ENCODE assay signal across 22 cellular contexts in the genomic region with DNA sequence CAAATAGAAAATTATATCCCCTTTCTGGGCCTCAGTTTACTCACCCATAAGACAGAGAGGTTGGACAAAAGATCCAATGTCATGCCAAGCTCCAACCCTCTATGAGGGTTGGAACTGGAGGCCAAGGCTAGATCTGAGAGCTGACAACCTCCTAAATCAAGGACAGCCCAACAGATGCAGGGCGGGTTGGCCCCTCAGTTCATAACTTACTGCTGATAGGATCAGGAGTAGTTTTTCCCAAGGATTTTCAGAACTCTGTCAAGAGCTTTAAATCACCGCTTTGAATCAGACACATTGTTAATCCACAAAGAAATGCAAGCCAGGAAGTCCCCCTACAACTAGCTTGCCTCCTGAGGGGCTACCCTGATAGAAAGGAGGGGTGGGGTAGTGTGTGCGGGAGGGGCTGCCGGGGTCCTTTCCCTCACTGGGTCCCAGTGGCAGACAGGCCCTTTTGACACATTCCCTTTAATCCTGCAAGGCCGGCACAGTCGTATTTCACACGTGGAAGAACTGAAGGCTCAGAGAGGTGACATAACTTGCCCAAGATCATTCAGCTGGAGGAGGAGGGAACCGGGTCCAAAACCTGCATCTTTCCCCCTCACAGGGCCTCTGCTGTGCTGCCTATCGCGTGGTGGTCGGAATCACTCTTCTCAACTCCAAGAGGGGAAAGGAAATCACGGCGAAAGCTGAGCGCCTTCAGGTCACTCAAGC. TPM values are rescaled to one million over a fixed set of nuclear protein-coding genes. Genes with fewer than 3 reads are reported as not detected.
DNase-seq lines count a peak whose midpoint lies in the region; ATAC-seq and TF ChIP-seq lines count a peak whose summit lies in the region.
"Had no signal": no experiment of that assay in that cellular context is flagged by ENCODE, and none has a peak within 500 bp of the region (broad histone marks: within the 10 kb centered on the region; RNA-seq: fewer than 3 reads in every experiment).

No MANE protein-coding gene starts in this region.

- peak; percentile 14 for TF ChIP-seq POLR2A in GM18505 (IDR thresholded peaks at IDR 0.05; ENCODE audit: borderline replicate concordance, extremely low read depth, insufficient read depth, insufficient read length)

- H3K36me3 ChIP-seq in smooth muscle cell (ENCODE audit: low read depth) (no peaks in the 10 kb centered on the region), psoas muscle (ENCODE audit: insufficient read depth in 1 of 2, low read depth in 1 of 2) (peaks cover 0 to 19% of the 10 kb centered on the region in 2 donors), SJCRH30 (no peaks in the 10 kb centered on the region)

- no peaks in the 10 kb centered on the region for H4K20me1 ChIP-seq in smooth muscle cell (ENCODE audit: low read depth)

- H3K4me1 ChIP-seq in smooth muscle cell (ENCODE audit: low read depth) (peaks cover 76% of the 10 kb centered on the region), psoas muscle (peaks cover 54% of the 10 kb centered on the region), SJCRH30 (peaks cover 41% of the 10 kb centered on the region)

- H3K4me2 ChIP-seq in smooth muscle cell = peak overlapping the region; percentile 60

- 37% methylated on average over 14 of the region's 14 CpGs for WGBS in smooth muscle cell (ENCODE audit: low lambda C conversion rate)
- 72 to 88% (median 82%) methylated on average over 14 of the region's 14 CpGs for WGBS in psoas muscle, 3 donors

- H3K27ac ChIP-seq in RWPE1 = peak overlapping the region; percentile 12
- peak overlapping the region; percentile 27 for H3K27ac ChIP-seq in smooth muscle cell (ENCODE audit: low read depth)
- no peak overlapping the region for H3K27ac ChIP-seq in psoas muscle
- no peak overlapping the region for H3K27ac ChIP-seq in SJCRH30
- H3K27ac ChIP-seq: suprapubic skin had no signal

- TF ChIP-seq CTCF in RWPE1 (conservative IDR thresholded peaks at IDR 0.05; ENCODE audit: low read depth) = no peak
- no peak for TF ChIP-seq CTCF in smooth muscle cell (IDR thresholded peaks at IDR 0.05; ENCODE audit: borderline replicate concordance, insufficient read depth, poor library complexity, severe bottlenecking)
- no peak for TF ChIP-seq CTCF in psoas muscle (IDR thresholded peaks at IDR 0.05)

- DNase-seq in RWPE1 (ENCODE audit: low spot score) = no peak
- peak; percentile 71 for DNase-seq in left kidney (ENCODE audit: low read depth, low spot score)
- DNase-seq in smooth muscle cell (lab: John Stamatoyannopoulos, UW; ENCODE audit: unreplicated experiment) = no peak
- DNase-seq in occipital lobe (lab: John Stamatoyannopoulos, UW) = no peak
- no peak for DNase-seq in psoas muscle
- DNase-seq in SJCRH30 = no peak
- DNase-seq in cerebellar nuclear complex (lab: John Stamatoyannopoulos, UW) = no peak
- DNase-seq: COR-L47, cortex of kidney, foreskin melanocyte, GOT3, hypothalamus, islet precursor cell, NCI-H1436, Peyer's patch, T1000 had no signal

- no peak overlapping the region for H3K9ac ChIP-seq in smooth muscle cell (ENCODE audit: low read depth)

- CTCF ChIA-PET in RWPE1 (lab: Yijun Ruan, JAX) = interaction anchor here (0.5 kb wide), 1 partner anchor 19 kb away, joined by 3 read pairs; no protein-coding TSS in a partner anchor

- no peaks in the 10 kb centered on the region for H3K27me3 ChIP-seq in smooth muscle cell (ENCODE audit: low read depth)
- H3K27me3 ChIP-seq in psoas muscle (ENCODE audit: insufficient read depth in 3 of 3, low read length in 2 of 3) = no peaks in the 10 kb centered on the region
- no peaks in the 10 kb centered on the region for H3K27me3 ChIP-seq in SJCRH30
- H3K27me3 ChIP-seq: Peyer's patch, suprapubic skin had no signal

- no peaks in the 10 kb centered on the region for H3K79me2 ChIP-seq in smooth muscle cell (ENCODE audit: low read depth)

- intact Hi-C loops in psoas muscle (cut with DNase I) = no loop called here

- POLR2A ChIA-PET in RWPE1 (lab: Yijun Ruan, JAX; ENCODE audit: low non-redundant PET) = no interaction called here

- peaks cover 41% of the 10 kb centered on the region for H3F3A ChIP-seq in smooth muscle cell (ENCODE audit: low read depth)

- ATAC-seq in GM18505 (IDR thresholded peaks at IDR 0.05; ENCODE audit: unreplicated experiment) (no peak), psoas muscle (no peak)
- ATAC-seq: activated naive CD4-positive, alpha-beta T cell treated with anti-CD3 and anti-CD28 coated beads, Interleukin-2, amount 50 U/mL, for 72 hours; natural killer cell treated with Interleukin-12 subunit alpha and Interleukin-12 subunit beta and Interleukin-15 and Interleukin-18, amount 100 ng/mL, for 72 hours; SK-N-SH treated with all-trans-retinoic acid at 6 μM for 48 hours had no signal

- H3K9me3 ChIP-seq in smooth muscle cell (replicated peaks; ENCODE audit: low read depth) (no peaks in the 10 kb centered on the region), psoas muscle (no peaks in the 10 kb centered on the region), SJCRH30 (replicated peaks) (no peaks in the 10 kb centered on the region)
- H3K9me3 ChIP-seq: Peyer's patch, suprapubic skin had no signal

- H2AFZ ChIP-seq in smooth muscle cell (ENCODE audit: low read depth) = no peak overlapping the region

- H3K4me3 ChIP-seq in smooth muscle cell (no peak overlapping the region), psoas muscle (no peak overlapping the region), SJCRH30 (no peak overlapping the region)
- H3K4me3 ChIP-seq: Peyer's patch, suprapubic skin had no signal

RNA-seq across cellular contexts. Expression of a gene that starts 21.4 kb away (rescaled TPM):
- total RNA-seq in smooth muscle cell (9.1 and 11.2 TPM in 2 replicates), occipital lobe (4.2 TPM), psoas muscle (1 to 10 TPM; 1.5 to 5.9 (median 3.7) TPM)
- polyA plus RNA-seq in smooth muscle cell (3.6 and 7.5 TPM in 2 replicates), psoas muscle (1 to 10 TPM in 2 of 3 donors, under 1 TPM in 1; 0.65 to 7.2 (median 3.4) TPM)
- total RNA-seq in SJCRH30 (2014; rRNA removed; shearing (Covaris generic)) = 6.5 and 6.7 TPM in 2 replicates
- total RNA-seq: MCF 10A had no signal

RNA-seq across cellular contexts. Expression of a gene that starts 48.3 kb away (rescaled TPM):
- total RNA-seq in smooth muscle cell (307 and 356 TPM in 2 replicates), occipital lobe (112 TPM), psoas muscle (100 to 1,000 TPM; 134 to 170 (median 153) TPM)
- polyA plus RNA-seq in smooth muscle cell (713 and 726 TPM in 2 replicates), psoas muscle (100 to 1,000 TPM; 279 to 288 (median 280) TPM)
- 406 and 411 TPM in 2 replicates for total RNA-seq in SJCRH30 (2014; rRNA removed; shearing (Covaris generic))

Comparison
In these comparisons a context has a peak if more than half of its experiments do, and no peak if none do; other contexts are left out.
1. H3K27ac ChIP-seq: peak in RWPE1 (single experiment) and smooth muscle cell (single experiment); none in psoas muscle (single experiment) and SJCRH30 (single experiment).